8 cellular contexts compared by ENCODE assay signal in the genomic region with DNA sequence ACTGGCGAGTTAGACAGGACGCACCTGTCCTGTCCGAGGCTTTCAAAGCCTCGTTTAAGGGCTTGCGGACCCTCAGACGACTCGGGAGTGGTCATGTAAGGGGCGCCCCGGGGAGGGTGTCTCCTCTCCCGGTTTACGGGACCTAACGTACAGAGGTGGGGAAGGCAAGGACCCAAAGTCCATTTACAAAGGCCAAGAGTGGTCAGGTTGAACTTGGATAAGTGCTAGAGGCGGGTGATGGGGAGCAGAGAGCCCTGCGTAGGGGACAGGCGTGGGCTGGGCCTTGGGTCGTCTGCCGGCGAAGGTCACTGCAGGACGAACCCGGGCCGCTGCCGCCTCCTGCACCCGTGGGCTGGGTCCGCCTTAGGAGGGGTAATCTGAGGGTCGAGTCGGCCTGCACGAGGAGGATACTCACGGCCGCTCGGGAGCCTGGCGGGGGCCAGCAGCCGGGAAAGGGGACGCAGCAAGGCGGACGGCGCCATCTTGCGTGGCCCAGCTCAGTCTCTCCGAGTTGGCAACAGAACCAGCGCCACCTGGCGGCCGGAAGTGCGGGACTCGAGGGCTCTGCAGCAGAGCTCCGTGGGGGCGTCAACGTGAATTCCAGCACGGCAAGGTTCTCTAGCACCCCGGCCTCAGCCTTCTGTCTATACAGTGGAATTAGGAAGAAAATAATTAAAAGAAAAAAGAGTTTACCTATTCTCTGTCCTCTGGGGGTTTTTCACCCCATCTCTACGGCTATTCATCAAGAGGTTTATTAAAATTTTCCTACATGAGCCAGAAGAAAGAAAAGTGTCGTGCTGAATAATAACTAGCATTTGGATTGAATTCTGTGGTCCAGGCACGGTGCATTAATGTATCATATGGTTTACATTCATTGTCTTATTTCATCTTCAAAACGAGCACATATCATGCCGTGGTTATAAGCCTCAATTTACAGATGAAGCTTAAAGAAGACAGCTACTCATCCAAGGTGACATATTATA. TPM values are rescaled to one million over a fixed set of nuclear protein-coding genes. Genes with fewer than 3 reads are reported as not detected.
DNase-seq lines count a peak whose midpoint lies in the region; ATAC-seq and TF ChIP-seq lines count a peak whose summit lies in the region.

No MANE protein-coding gene starts in this region.

- TF ChIP-seq CTCF in endodermal cell (conservative IDR thresholded peaks at IDR 0.05) (peak; percentile 99), mesothelial cell of epicardium (IDR thresholded peaks at IDR 0.05; ENCODE audit: unreplicated experiment) (peak; percentile 99)

- DNase-seq in COR-L47 (lab: John Stamatoyannopoulos, UW) (peak; percentile 94), HT1080 (ENCODE audit: low read depth) (peak; percentile 86), endodermal cell (peak; percentile 99), mesothelial cell of epicardium (ENCODE audit: low spot score in 2 of 2, unreplicated experiment in 2 of 2) (peak; percentile 97 to 100)
- peak; percentile 89 for DNase-seq in NK-92 treated with Interleukin-12 subunit alpha and Interleukin-12 subunit beta, amount 100 ng/mL, for 24 hours (lab: John Stamatoyannopoulos, UW)
- peak; percentile 91 to 99 (median 99) for DNase-seq in activated CD8-positive, alpha-beta memory T cell treated with anti-CD3 and anti-CD28 coated beads for 48 hours (ENCODE audit: low read depth in 2 of 3, low spot score in 2 of 3)
- DNase-seq in stimulated activated CD8-positive, alpha-beta memory T cell treated with anti-CD3 and anti-CD28 coated beads, Interleukin-15, amount 100 ng/mL, for 4 hours (ENCODE audit: low read depth in 2 of 2): peak; percentile 91 to 94

- peak overlapping the region; percentile 80 for H3K9ac ChIP-seq in endodermal cell (ENCODE audit: extremely low read depth, low read length, poor library complexity, severe bottlenecking)

- no peaks in the 10 kb centered on the region for H3K9me3 Mint-ChIP-seq in endodermal cell
- no peaks in the 10 kb centered on the region for H3K9me3 Mint-ChIP-seq in mesothelial cell of epicardium

- no peaks in the 10 kb centered on the region for H3K27me3 ChIP-seq in endodermal cell (ENCODE audit: control insufficient read depth, insufficient read depth, low read length, poor library complexity, severe bottlenecking)

- peak; percentile 88 for ATAC-seq in GM21360 (IDR thresholded peaks at IDR 0.05; ENCODE audit: unreplicated experiment)

- H3K27ac ChIP-seq in endodermal cell (ENCODE audit: low read depth, low read length): peak overlapping the region; percentile 60

- H3K4me3 ChIP-seq in endodermal cell (ENCODE audit: low read length): peak overlapping the region; percentile 97

- H3K36me3 Mint-ChIP-seq in endodermal cell (ENCODE audit: low read depth) (peaks cover 25% of the 10 kb centered on the region), mesothelial cell of epicardium (peaks cover 4% of the 10 kb centered on the region)

- H3K4me1 Mint-ChIP-seq in endodermal cell (peaks cover 17% of the 10 kb centered on the region), mesothelial cell of epicardium (peaks cover 26% of the 10 kb centered on the region)

- H3K4me3 Mint-ChIP-seq in endodermal cell (peak overlapping the region; percentile 85), mesothelial cell of epicardium (peak overlapping the region; percentile 99)

- H3K36me3 ChIP-seq in endodermal cell (ENCODE audit: control insufficient read depth, insufficient read depth, low read length): peaks cover 31% of the 10 kb centered on the region

- WGBS in endodermal cell (ENCODE audit: insufficient coverage in 1 of 2, insufficient read length in 1 of 2), 2 experiments: 11 to 33% methylated on average over 12 to 53 of the region's 53 CpGs

- no peaks in the 10 kb centered on the region for H3K9me3 ChIP-seq in endodermal cell (ENCODE audit: control insufficient read depth, low read length)

- H3K4me1 ChIP-seq in endodermal cell (ENCODE audit: control insufficient read depth, insufficient read depth, low read length): no peaks in the 10 kb centered on the region

- peak overlapping the region; percentile 96 for H3K27ac Mint-ChIP-seq in endodermal cell
- peak overlapping the region; percentile 98 for H3K27ac Mint-ChIP-seq in mesothelial cell of epicardium

- no peaks in the 10 kb centered on the region for H3K27me3 Mint-ChIP-seq in endodermal cell (ENCODE audit: insufficient read depth)
- H3K27me3 Mint-ChIP-seq in mesothelial cell of epicardium (ENCODE audit: low read depth): no peaks in the 10 kb centered on the region

RNA-seq across cellular contexts. Expression of a gene that starts 5.7 kb away (rescaled TPM):
- total RNA-seq in HT1080 (2014; rRNA removed; shearing (Covaris generic)): 71.0 and 74.4 TPM in 2 replicates
- 44.4 and 54.1 TPM in 2 replicates for polyA plus RNA-seq in HT1080 (2015; cell fraction: cytosol; rRNA removed)
- polyA plus RNA-seq in HT1080 (2015; cell fraction: nucleus; rRNA removed): 90.4 and 100.0 TPM in 2 replicates
- total RNA-seq in endodermal cell (10 to 100 TPM; 64.7 to 78.9 TPM), mesothelial cell of epicardium (55.1 to 58.5 TPM (median 56.8 TPM) in 3 replicates)
- 47.2 TPM for polyA plus RNA-seq in endodermal cell (2013, experiment 1 of 2)
- 44.2 TPM for polyA plus RNA-seq in endodermal cell (2013, experiment 2 of 2)

RNA-seq across cellular contexts. Expression of a gene that starts 6.7 kb away (rescaled TPM):
- total RNA-seq in HT1080 (2014; rRNA removed; shearing (Covaris generic)): 106 and 109 TPM in 2 replicates
- 87.2 and 107 TPM in 2 replicates for polyA plus RNA-seq in HT1080 (2015; cell fraction: cytosol; rRNA removed)
- 27.4 and 36.6 TPM in 2 replicates for polyA plus RNA-seq in HT1080 (2015; cell fraction: nucleus; rRNA removed)
- 10 to 100 TPM; 54.2 to 64.5 TPM for total RNA-seq in endodermal cell
- 84.0 TPM for polyA plus RNA-seq in endodermal cell (2013, experiment 1 of 2)
- polyA plus RNA-seq in endodermal cell (2013, experiment 2 of 2): 82.4 TPM
- 35.2 to 39.1 TPM (median 38.5 TPM) in 3 replicates for total RNA-seq in mesothelial cell of epicardium

RNA-seq across cellular contexts. Expression of a gene that starts 15.6 kb away (rescaled TPM):
- total RNA-seq in HT1080 (2014; rRNA removed; shearing (Covaris generic)): 0.07 TPM in 1 of 2 replicates, not detected in the other
- polyA plus RNA-seq in HT1080 (2015; cell fraction: cytosol; rRNA removed): 0.05 and 0.12 TPM in 2 replicates
- polyA plus RNA-seq in HT1080 (2015; cell fraction: nucleus; rRNA removed): 0.12 TPM in 1 of 2 replicates, not detected in the other
- total RNA-seq in endodermal cell: 1 to 10 TPM in 1 of 2 donors, under 1 TPM in 1; 0.53 to 1.3 TPM
- 1.2 TPM for polyA plus RNA-seq in endodermal cell (2013, experiment 1 of 2)
- 0.87 TPM for polyA plus RNA-seq in endodermal cell (2013, experiment 2 of 2)
- total RNA-seq in mesothelial cell of epicardium: 0.34 to 0.76 TPM (median 0.69 TPM) in 3 replicates

Comparison
In these comparisons a context has a peak if more than half of its experiments do, and no peak if none do; other contexts are left out.
1. Peak in every context shown above with its lines: DNase-seq, ATAC-seq, H3K4me3 ChIP-seq and H3K27ac ChIP-seq.